In genomic region chr9:8826281-8826680, GRCh38 we compare ENCODE assay signal across 20 cellular contexts.
"Had no signal": no experiment of that assay in that cellular context is flagged by ENCODE, and none has a peak within 500 bp of the region (broad histone marks: within the 10 kb centered on the region; RNA-seq: fewer than 3 reads in every experiment).

No MANE protein-coding gene starts in this region.

- H3K4me3 ChIP-seq: esophagus squamous epithelium, hepatocyte, lung, tibial nerve had no signal

- DNase-seq: activated CD4-positive, alpha-beta T cell treated with anti-CD3 and anti-CD28 coated beads, Interleukin-2, amount 50 U/mL, for 1 hour; activated CD4-positive, CD25-positive, alpha-beta regulatory T cell treated with anti-CD3 and anti-CD28 coated beads, Interleukin-2, amount 50 U/mL, for 72 hours; activated CD8-positive, alpha-beta memory T cell treated with anti-CD3 and anti-CD28 coated beads, Interleukin-2, amount 50 U/mL, for 4 hours; activated effector memory CD4-positive, alpha-beta T cell treated with anti-CD3 and anti-CD28 coated beads, Interleukin-2, amount 50 U/mL, for 16 hours; activated naive CD4-positive, alpha-beta T cell treated with anti-CD3 and anti-CD28 coated beads, Interleukin-2, amount 50 U/mL, for 16 hours; activated T-cell treated with anti-CD3 and anti-CD28 coated beads, Interleukin-2, amount 50 U/mL, for 48 hours; dermis blood vessel endothelial cell; effector memory CD4-positive, alpha-beta T cell; esophagus squamous epithelium; natural killer cell; nucleus accumbens; stimulated activated CD4-positive, alpha-beta T cell treated with anti-CD3 and anti-CD28 coated beads, Interleukin-2, amount 100 ng/mL, for 24 hours; T1000 had no signal

- H3K27ac Mint-ChIP-seq: natural killer cell; stimulated activated naive CD8-positive, alpha-beta T cell treated with anti-CD3 and anti-CD28 coated beads, Interleukin-15, Interleukin-2, amounts not matched to agents 100 ng/mL and 50 ng/mL, for 24 hours had no signal

- H3K9me3 ChIP-seq: esophagus squamous epithelium, tibial nerve had no signal

- H3K36me3 ChIP-seq: esophagus squamous epithelium, tibial nerve had no signal

- H3K4me2 ChIP-seq: hepatocyte had no signal

- H3K36me3 Mint-ChIP-seq: natural killer cell had no signal

- H3K27ac ChIP-seq: esophagus squamous epithelium, hepatocyte, tibial nerve had no signal

- H3K4me1 Mint-ChIP-seq: natural killer cell had no signal

- H3K4me3 Mint-ChIP-seq: natural killer cell; stimulated activated naive CD8-positive, alpha-beta T cell treated with anti-CD3 and anti-CD28 coated beads, Interleukin-15, Interleukin-2, amounts not matched to agents 100 ng/mL and 50 ng/mL, for 24 hours had no signal

- H3K27me3 Mint-ChIP-seq: stimulated activated naive CD8-positive, alpha-beta T cell treated with anti-CD3 and anti-CD28 coated beads, Interleukin-15, Interleukin-2, amounts not matched to agents 100 ng/mL and 50 ng/mL, for 24 hours had no signal

- H3K79me2 ChIP-seq: hepatocyte had no signal

- ATAC-seq: left lobe of liver, natural killer cell had no signal

- H3K27me3 ChIP-seq: esophagus squamous epithelium, hepatocyte, tibial nerve had no signal

- H2AFZ ChIP-seq: hepatocyte had no signal

- H3K4me1 ChIP-seq: esophagus squamous epithelium, tibial nerve had no signal

- FAIRE-seq: keratinocyte, urothelium cell line had no signal
